ENCODE assay signal across 10 cellular contexts in genomic region chr2:74262681-74263080, GRCh38.
"Had no signal": no experiment of that assay in that cellular context is flagged by ENCODE, and none has a peak within 500 bp of the region (broad histone marks: within the 10 kb centered on the region; RNA-seq: fewer than 3 reads in every experiment).

No MANE protein-coding gene starts in this region.

- H3K36me3 ChIP-seq: HAP-1 had no signal

- H3K27ac ChIP-seq: GM23248 had no signal

- H3K4me2 ChIP-seq: GM23338 had no signal

- FAIRE-seq: H1, H54 had no signal

- H3K9me3 ChIP-seq: HAP-1 had no signal

- H3K9ac ChIP-seq: GM23248 had no signal

- H2AFZ ChIP-seq: GM23248 had no signal

- H3K4me3 ChIP-seq: GM23248, GM23338, HAP-1 had no signal

- DNase-seq: GM23248, GOT3, H7, H9, HCEC 1CT, HFFc6 had no signal
